In genomic region chr2:217248312-217248935, GRCh38 we compare ENCODE assay signal across 8 cellular contexts.
DNase-seq lines count a peak whose midpoint lies in the region; ATAC-seq lines count a peak whose summit lies in the region.

No MANE protein-coding gene starts in this region.

- DNase-seq in AG08396 (ENCODE audit: low spot score), result peak; percentile 29
- peak; percentile 10 for DNase-seq in SKM-1 (lab: John Stamatoyannopoulos, UW; ENCODE audit: unreplicated experiment)
- peak; percentile 81 for DNase-seq in left ventricle myocardium superior
- peak; percentile 62 for DNase-seq in skeletal muscle cell (ENCODE audit: low read depth)
- DNase-seq in UCSD-AML1 (lab: John Stamatoyannopoulos, UW; ENCODE audit: unreplicated experiment), result no peak
- no peak for DNase-seq in immature natural killer cell

- H3K9me3 Mint-ChIP-seq in immature natural killer cell, result no peaks in the 10 kb centered on the region

- H3K27ac Mint-ChIP-seq in immature natural killer cell, result no peak overlapping the region

- ATAC-seq in GM19467 (IDR thresholded peaks at IDR 0.05; ENCODE audit: unreplicated experiment) (peak; percentile 85), HG03520 (IDR thresholded peaks at IDR 0.05; ENCODE audit: unreplicated experiment) (peak; percentile 86), left ventricle myocardium superior (peak; percentile 92)

- intact Hi-C loops in left ventricle myocardium superior (cut with micrococcal nuclease), result no loop called here

- no peaks in the 10 kb centered on the region for H3K4me1 Mint-ChIP-seq in immature natural killer cell

- no peak overlapping the region for H3K4me3 ChIP-seq in skeletal muscle cell (ENCODE audit: low read depth, low read length)

- H3K27me3 Mint-ChIP-seq in immature natural killer cell (ENCODE audit: low read depth in 3 of 3), result peaks cover 1 to 7% (median 3%) of the 10 kb centered on the region in 3 donors

- no peak overlapping the region for H3K4me3 Mint-ChIP-seq in immature natural killer cell

- H3K36me3 Mint-ChIP-seq in immature natural killer cell, result no peaks in the 10 kb centered on the region

Comparison
In these comparisons a context has a peak if more than half of its experiments do, and no peak if none do; other contexts are left out.
1. DNase-seq: peak in AG08396 (single experiment), SKM-1 (single experiment), left ventricle myocardium superior (single experiment) and skeletal muscle cell (single experiment); none in UCSD-AML1 (single experiment) and immature natural killer cell (0 of 3).
2. Peak in every context shown above with its lines, with median percentiles within 50 percentile points of each other: ATAC-seq.